19 cellular contexts compared by ENCODE assay signal in genomic region chr12:109764123-109764522, GRCh38. TPM values are rescaled to one million over a fixed set of nuclear protein-coding genes. Genes with fewer than 3 reads are reported as not detected.
DNase-seq lines count a peak whose midpoint lies in the region; ATAC-seq and TF ChIP-seq lines count a peak whose summit lies in the region.
"Had no signal": no experiment of that assay in that cellular context is flagged by ENCODE, and none has a peak within 500 bp of the region (broad histone marks: within the 10 kb centered on the region; RNA-seq: fewer than 3 reads in every experiment).

No MANE protein-coding gene starts in this region.

- WGBS in esophagus muscularis mucosa = 88% methylated on average over 3 of the region's 3 CpGs

- peaks cover 0 to 10% (median 0%) of the 10 kb centered on the region in 4 donors for H3K36me3 ChIP-seq in esophagus muscularis mucosa
- H3K36me3 ChIP-seq: breast epithelium, prostate gland, uterus had no signal

- TF ChIP-seq POLR2A in erythroblast (IDR thresholded peaks at IDR 0.05; ENCODE audit: low read length) (no peak), esophagus muscularis mucosa (IDR thresholded peaks at IDR 0.05; ENCODE audit: low read depth) (no peak)

- intact Hi-C loops in left ventricle myocardium superior (cut with micrococcal nuclease) (no loop called here), cardiac septum (cut with DNase I) (loop anchor here (5.0 kb wide), 1 partner anchor 37 kb away; no protein-coding TSS in a partner anchor), esophagus muscularis mucosa (cut with DNase I) (no loop called here)

- no peak overlapping the region for H3K27ac ChIP-seq in esophagus muscularis mucosa (replicated peaks in 1 of 4)
- H3K27ac ChIP-seq: breast epithelium, prostate gland, SK-N-MC, uterus had no signal

- TF ChIP-seq EP300 in esophagus muscularis mucosa (IDR thresholded peaks at IDR 0.05) = no peak

- in situ Hi-C loops in GM13977 (cut with MboI; ENCODE audit: low pct_unique_long_range_greater_than_20kb, low sequenced_read_pairs, unreplicated experiment) = no loop called here

- peaks cover 0 to 8% (median 0%) of the 10 kb centered on the region in 4 donors for H3K27me3 ChIP-seq in esophagus muscularis mucosa
- H3K27me3 ChIP-seq: breast epithelium, uterus had no signal

- ATAC-seq in left ventricle myocardium superior (no peak), HG03354 (IDR thresholded peaks at IDR 0.05; ENCODE audit: poor library complexity, severe bottlenecking, unreplicated experiment) (no peak)

- no peak overlapping the region for H3K4me3 ChIP-seq in esophagus muscularis mucosa
- H3K4me3 ChIP-seq: breast epithelium, prostate gland, SK-N-MC, uterus had no signal

- TF ChIP-seq CTCF in esophagus muscularis mucosa (IDR thresholded peaks at IDR 0.05) = no peak
- no peak for TF ChIP-seq CTCF in GM13977 (IDR thresholded peaks at IDR 0.05; ENCODE audit: extremely low read depth, insufficient read depth, missing control alignments)

- peaks cover 0 to 8% (median 0%) of the 10 kb centered on the region in 4 donors for H3K4me1 ChIP-seq in esophagus muscularis mucosa
- H3K4me1 ChIP-seq: breast epithelium, prostate gland, uterus had no signal

- H3K9me3 ChIP-seq in esophagus muscularis mucosa = peaks cover 0 to 7% (median 3%) of the 10 kb centered on the region in 4 donors
- H3K9me3 ChIP-seq: prostate gland, uterus had no signal

- DNase-seq in left ventricle myocardium superior (peak; percentile 1), cardiac septum (ENCODE audit: low spot score) (no peak), OCI-M1 (lab: John Stamatoyannopoulos, UW) (peak; percentile 8), erythroblast (lab: John Stamatoyannopoulos, UW) (peak; percentile 8 to 11), esophagus muscularis mucosa (ENCODE audit: extremely low spot score) (no peak), GM13977 (ENCODE audit: low spot score) (no peak), GOT3 (lab: John Stamatoyannopoulos, UW) (no peak)
- DNase-seq: activated naive CD4-positive, alpha-beta T cell treated with anti-CD3 and anti-CD28 coated beads, Interleukin-2, amount 50 U/mL, for 16 hours; AML-193; naive B cell; NCI-H146; NCI-H446 treated with DMSO at 0.1 percent for 48 hours; stimulated activated CD4-positive, alpha-beta T cell treated with anti-CD3 and anti-CD28 coated beads, Interleukin-12 subunit alpha, Interleukin-12 subunit beta, amount 100 ng/mL, for 4 hours; uterus had no signal

RNA-seq across cellular contexts. Expression of gene FAM222A, which starts 50.5 kb away (rescaled TPM):
- 25.7 TPM for total RNA-seq in left ventricle myocardium superior
- total RNA-seq in cardiac septum = 7.8 TPM
- total RNA-seq in esophagus muscularis mucosa = 1 to 10 TPM in 3 of 4 donors, under 1 TPM in 1; 0.42 to 3.8 (median 3.2) TPM
- total RNA-seq: fibroblast of lung had no signal

Comparison
In these comparisons a context has a peak if more than half of its experiments do, and no peak if none do; other contexts are left out.
1. DNase-seq: peak in left ventricle myocardium superior (single experiment), OCI-M1 (single experiment) and erythroblast (2 of 2); none in cardiac septum (single experiment), esophagus muscularis mucosa (single experiment), GM13977 (single experiment) and GOT3 (single experiment).